ENCODE assay signal across 1 cellular context in genomic region chr22:46587067-46587471, GRCh38.
TF ChIP-seq lines count a peak whose summit lies in the region.

No MANE protein-coding gene starts in this region.

TF ChIP-seq in GM12878, 131 proteins besides CTCF, POLR2A, EP300 and RAD21 (continued from another document):
- TF ChIP-seq, protein P1, sequence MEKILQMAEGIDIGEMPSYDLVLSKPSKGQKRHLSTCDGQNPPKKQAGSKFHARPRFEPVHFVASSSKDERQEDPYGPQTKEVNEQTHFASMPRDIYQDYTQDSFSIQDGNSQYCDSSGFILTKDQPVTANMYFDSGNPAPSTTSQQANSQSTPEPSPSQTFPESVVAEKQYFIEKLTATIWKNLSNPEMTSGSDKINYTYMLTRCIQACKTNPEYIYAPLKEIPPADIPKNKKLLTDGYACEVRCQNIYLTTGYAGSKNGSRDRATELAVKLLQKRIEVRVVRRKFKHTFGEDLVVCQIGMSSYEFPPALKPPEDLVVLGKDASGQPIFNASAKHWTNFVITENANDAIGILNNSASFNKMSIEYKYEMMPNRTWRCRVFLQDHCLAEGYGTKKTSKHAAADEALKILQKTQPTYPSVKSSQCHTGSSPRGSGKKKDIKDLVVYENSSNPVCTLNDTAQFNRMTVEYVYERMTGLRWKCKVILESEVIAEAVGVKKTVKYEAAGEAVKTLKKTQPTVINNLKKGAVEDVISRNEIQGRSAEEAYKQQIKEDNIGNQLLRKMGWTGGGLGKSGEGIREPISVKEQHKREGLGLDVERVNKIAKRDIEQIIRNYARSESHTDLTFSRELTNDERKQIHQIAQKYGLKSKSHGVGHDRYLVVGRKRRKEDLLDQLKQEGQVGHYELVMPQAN (conservative IDR thresholded peaks at IDR 0.05) = 0 out of 2 replicates have a peak, but pooled peaks have one; percentile 18
- TF ChIP-seq CHD4 (IDR thresholded peaks at IDR 0.05) (no peak), IKZF1 (conservative IDR thresholded peaks at IDR 0.05) (peak; percentile 90), BACH1 (IDR thresholded peaks at IDR 0.05; ENCODE audit: borderline replicate concordance) (peak; percentile 59; the same call in 1 of the 2 replicates), LARP7 (IDR thresholded peaks at IDR 0.05) (no peak), ESRRA (IDR thresholded peaks at IDR 0.05; ENCODE audit: low read length) (0 out of 2 replicates have a peak, but pooled peaks have one; percentile 20), TCF12 (IDR thresholded peaks at IDR 0.05; ENCODE audit: low read depth, low read length) (peak; percentile 77; the same call in 1 of the 2 replicates), DPF2 (IDR thresholded peaks at IDR 0.05) (peak; percentile 87), JUNB (IDR thresholded peaks at IDR 0.05) (peak; percentile 86), NBN (IDR thresholded peaks at IDR 0.05) (peak; percentile 75), RFX5 (IDR thresholded peaks at IDR 0.05; ENCODE audit: low read depth, low read length) (no peak), TBL1XR1 (IDR thresholded peaks at IDR 0.05; ENCODE audit: low read depth, low read length) (0 out of 2 replicates have a peak, but pooled peaks have one; percentile 16), CREM (IDR thresholded peaks at IDR 0.05; ENCODE audit: low read depth) (peak; percentile 71; the same call in 1 of the 2 replicates), PAX8 (IDR thresholded peaks at IDR 0.05) (no peak), MLLT1 (IDR thresholded peaks at IDR 0.05) (peak; percentile 26; the same call in 1 of the 2 replicates), SPI1 (IDR thresholded peaks at IDR 0.05; ENCODE audit: borderline replicate concordance, insufficient read depth, low read depth, low read length) (peak; percentile 72; the same call in 1 of the 2 replicates), RCOR1 (conservative IDR thresholded peaks at IDR 0.05; ENCODE audit: low read depth, low read length) (peak; percentile 22; the same call in 1 of the 2 replicates), ETV6 (conservative IDR thresholded peaks at IDR 0.05 in 1 of 2, IDR thresholded peaks at IDR 0.05 in 1 of 2; ENCODE audit: borderline replicate concordance in 1 of 2, low read depth in 1 of 2) (peak in 1 of 2 experiments; percentile 72; a peak in 2 of 4 replicates), ZNF384 (IDR thresholded peaks at IDR 0.05; ENCODE audit: borderline replicate concordance, low read depth, low read length) (no peak), BMI1 (IDR thresholded peaks at IDR 0.05; ENCODE audit: borderline replicate concordance) (peak; percentile 48), NFIC (IDR thresholded peaks at IDR 0.05; ENCODE audit: low read depth, low read length) (peak; percentile 48; the same call in 1 of the 2 replicates), FOS (IDR thresholded peaks at IDR 0.05; ENCODE audit: borderline replicate concordance, extremely low read depth, insufficient read length) (no peak), POLR2AphosphoS5 (IDR thresholded peaks at IDR 0.05; ENCODE audit: low read length) (no peak), EED (IDR thresholded peaks at IDR 0.05; ENCODE audit: low read depth) (peak; percentile 88), MEF2B (IDR thresholded peaks at IDR 0.05; ENCODE audit: partially characterized antibody, poor library complexity, severe bottlenecking) (peak; percentile 69), IKZF2 (IDR thresholded peaks at IDR 0.05) (peak; percentile 78 to 85), SP1 (IDR thresholded peaks at IDR 0.05; ENCODE audit: low read depth, low read length) (peak; percentile 54), BCLAF1 (IDR thresholded peaks at IDR 0.05) (no peak), RUNX3 (IDR thresholded peaks at IDR 0.05; ENCODE audit: low read length) (peak; percentile 69), CBFB (IDR thresholded peaks at IDR 0.05; ENCODE audit: low read depth) (no peak)
- TF ChIP-seq, protein P2, sequence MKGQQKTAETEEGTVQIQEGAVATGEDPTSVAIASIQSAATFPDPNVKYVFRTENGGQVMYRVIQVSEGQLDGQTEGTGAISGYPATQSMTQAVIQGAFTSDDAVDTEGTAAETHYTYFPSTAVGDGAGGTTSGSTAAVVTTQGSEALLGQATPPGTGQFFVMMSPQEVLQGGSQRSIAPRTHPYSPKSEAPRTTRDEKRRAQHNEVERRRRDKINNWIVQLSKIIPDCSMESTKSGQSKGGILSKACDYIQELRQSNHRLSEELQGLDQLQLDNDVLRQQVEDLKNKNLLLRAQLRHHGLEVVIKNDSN (IDR thresholded peaks at IDR 0.05; ENCODE audit: borderline replicate concordance, extremely low read length, insufficient read depth, low read depth, low read length) = no peak
- TF ChIP-seq, protein P3, sequence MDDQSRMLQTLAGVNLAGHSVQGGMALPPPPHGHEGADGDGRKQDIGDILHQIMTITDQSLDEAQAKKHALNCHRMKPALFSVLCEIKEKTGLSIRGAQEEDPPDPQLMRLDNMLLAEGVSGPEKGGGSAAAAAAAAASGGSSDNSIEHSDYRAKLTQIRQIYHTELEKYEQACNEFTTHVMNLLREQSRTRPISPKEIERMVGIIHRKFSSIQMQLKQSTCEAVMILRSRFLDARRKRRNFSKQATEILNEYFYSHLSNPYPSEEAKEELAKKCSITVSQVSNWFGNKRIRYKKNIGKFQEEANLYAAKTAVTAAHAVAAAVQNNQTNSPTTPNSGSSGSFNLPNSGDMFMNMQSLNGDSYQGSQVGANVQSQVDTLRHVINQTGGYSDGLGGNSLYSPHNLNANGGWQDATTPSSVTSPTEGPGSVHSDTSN (IDR thresholded peaks at IDR 0.05; ENCODE audit: insufficient replicate concordance, low read depth, low read length) = peak; percentile 54
- TF ChIP-seq, protein P4, sequence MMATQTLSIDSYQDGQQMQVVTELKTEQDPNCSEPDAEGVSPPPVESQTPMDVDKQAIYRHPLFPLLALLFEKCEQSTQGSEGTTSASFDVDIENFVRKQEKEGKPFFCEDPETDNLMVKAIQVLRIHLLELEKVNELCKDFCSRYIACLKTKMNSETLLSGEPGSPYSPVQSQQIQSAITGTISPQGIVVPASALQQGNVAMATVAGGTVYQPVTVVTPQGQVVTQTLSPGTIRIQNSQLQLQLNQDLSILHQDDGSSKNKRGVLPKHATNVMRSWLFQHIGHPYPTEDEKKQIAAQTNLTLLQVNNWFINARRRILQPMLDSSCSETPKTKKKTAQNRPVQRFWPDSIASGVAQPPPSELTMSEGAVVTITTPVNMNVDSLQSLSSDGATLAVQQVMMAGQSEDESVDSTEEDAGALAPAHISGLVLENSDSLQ (IDR thresholded peaks at IDR 0.05) = peak; percentile 83
- TF ChIP-seq, protein P5, sequence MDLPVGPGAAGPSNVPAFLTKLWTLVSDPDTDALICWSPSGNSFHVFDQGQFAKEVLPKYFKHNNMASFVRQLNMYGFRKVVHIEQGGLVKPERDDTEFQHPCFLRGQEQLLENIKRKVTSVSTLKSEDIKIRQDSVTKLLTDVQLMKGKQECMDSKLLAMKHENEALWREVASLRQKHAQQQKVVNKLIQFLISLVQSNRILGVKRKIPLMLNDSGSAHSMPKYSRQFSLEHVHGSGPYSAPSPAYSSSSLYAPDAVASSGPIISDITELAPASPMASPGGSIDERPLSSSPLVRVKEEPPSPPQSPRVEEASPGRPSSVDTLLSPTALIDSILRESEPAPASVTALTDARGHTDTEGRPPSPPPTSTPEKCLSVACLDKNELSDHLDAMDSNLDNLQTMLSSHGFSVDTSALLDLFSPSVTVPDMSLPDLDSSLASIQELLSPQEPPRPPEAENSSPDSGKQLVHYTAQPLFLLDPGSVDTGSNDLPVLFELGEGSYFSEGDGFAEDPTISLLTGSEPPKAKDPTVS (IDR thresholded peaks at IDR 0.05; ENCODE audit: low read depth, low read length) = no peak
- TF ChIP-seq, protein P6, sequence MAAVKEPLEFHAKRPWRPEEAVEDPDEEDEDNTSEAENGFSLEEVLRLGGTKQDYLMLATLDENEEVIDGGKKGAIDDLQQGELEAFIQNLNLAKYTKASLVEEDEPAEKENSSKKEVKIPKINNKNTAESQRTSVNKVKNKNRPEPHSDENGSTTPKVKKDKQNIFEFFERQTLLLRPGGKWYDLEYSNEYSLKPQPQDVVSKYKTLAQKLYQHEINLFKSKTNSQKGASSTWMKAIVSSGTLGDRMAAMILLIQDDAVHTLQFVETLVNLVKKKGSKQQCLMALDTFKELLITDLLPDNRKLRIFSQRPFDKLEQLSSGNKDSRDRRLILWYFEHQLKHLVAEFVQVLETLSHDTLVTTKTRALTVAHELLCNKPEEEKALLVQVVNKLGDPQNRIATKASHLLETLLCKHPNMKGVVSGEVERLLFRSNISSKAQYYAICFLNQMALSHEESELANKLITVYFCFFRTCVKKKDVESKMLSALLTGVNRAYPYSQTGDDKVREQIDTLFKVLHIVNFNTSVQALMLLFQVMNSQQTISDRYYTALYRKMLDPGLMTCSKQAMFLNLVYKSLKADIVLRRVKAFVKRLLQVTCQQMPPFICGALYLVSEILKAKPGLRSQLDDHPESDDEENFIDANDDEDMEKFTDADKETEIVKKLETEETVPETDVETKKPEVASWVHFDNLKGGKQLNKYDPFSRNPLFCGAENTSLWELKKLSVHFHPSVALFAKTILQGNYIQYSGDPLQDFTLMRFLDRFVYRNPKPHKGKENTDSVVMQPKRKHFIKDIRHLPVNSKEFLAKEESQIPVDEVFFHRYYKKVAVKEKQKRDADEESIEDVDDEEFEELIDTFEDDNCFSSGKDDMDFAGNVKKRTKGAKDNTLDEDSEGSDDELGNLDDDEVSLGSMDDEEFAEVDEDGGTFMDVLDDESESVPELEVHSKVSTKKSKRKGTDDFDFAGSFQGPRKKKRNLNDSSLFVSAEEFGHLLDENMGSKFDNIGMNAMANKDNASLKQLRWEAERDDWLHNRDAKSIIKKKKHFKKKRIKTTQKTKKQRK (IDR thresholded peaks at IDR 0.05; ENCODE audit: low read depth, low read length) = no peak
